In genomic region chr12:116066381-116067230, GRCh38 we compare ENCODE assay signal across 8 cellular contexts.
DNase-seq lines count a peak whose midpoint lies in the region; ATAC-seq, FAIRE-seq and TF ChIP-seq lines count a peak whose summit lies in the region.

No MANE protein-coding gene starts in this region.

- H3K9me3 ChIP-seq in pancreas, result no peaks in the 10 kb centered on the region

- ATAC-seq in pancreas (peak; percentile 71 to 89 (median 86)), GM18858 (IDR thresholded peaks at IDR 0.05; ENCODE audit: unreplicated experiment) (no peak), GM18520 (IDR thresholded peaks at IDR 0.05; ENCODE audit: unreplicated experiment) (no peak)

- no peak overlapping the region for H3K27ac ChIP-seq in pancreas

- peak; percentile 81 for FAIRE-seq in pancreas (lab: Jason Lieb, UNC)

- no peaks in the 10 kb centered on the region for H3K27me3 ChIP-seq in pancreas

- peaks cover 0 to 11% (median 0%) of the 10 kb centered on the region in 3 donors for H3K4me1 ChIP-seq in pancreas

- H3K4me3 ChIP-seq in epithelial cell of proximal tubule (ENCODE audit: low read depth, low read length) (no peak overlapping the region), pancreas (no peak overlapping the region)

- intact Hi-C loops in pancreas (cut with DNase I), result no loop called here

- peak; percentile 96 for TF ChIP-seq CTCF in epithelial cell of proximal tubule (conservative IDR thresholded peaks at IDR 0.05; ENCODE audit: low read depth, low read length)
- peak; percentile 33 to 64 (median 40) for TF ChIP-seq CTCF in pancreas (IDR thresholded peaks at IDR 0.05)

- WGBS in pancreas, 2 donors, result 53 to 56% methylated on average over 7 of the region's 7 CpGs

- H3K36me3 ChIP-seq in pancreas, result no peaks in the 10 kb centered on the region

- DNase-seq in NCI-H510A treated with DMSO at 0.1 percent for 48 hours (lab: John Stamatoyannopoulos, UW) (peak; percentile 49), NCI-H510A (lab: John Stamatoyannopoulos, UW) (no peak), NCI-H2171 treated with DMSO at 0.1 percent for 48 hours (lab: John Stamatoyannopoulos, UW) (peak; percentile 36), epithelial cell of proximal tubule (ENCODE audit: low read depth) (no peak), pancreas (peak in 4 of 6 donors; percentile 34 to 55 (median 43))
- DNase-seq in activated CD4-positive, alpha-beta T cell treated with anti-CD3 and anti-CD28 coated beads, Interleukin-2, amount 50 U/mL, for 24 hours (ENCODE audit: low read depth in 1 of 2, low spot score in 1 of 2), result peak; percentile 9 to 16

Comparison
In these comparisons a context has a peak if more than half of its experiments do, and no peak if none do; other contexts are left out.
1. DNase-seq: peak in NCI-H510A treated with DMSO at 0.1 percent for 48 hours (single experiment), NCI-H2171 treated with DMSO at 0.1 percent for 48 hours (single experiment), activated CD4-positive, alpha-beta T cell treated with anti-CD3 and anti-CD28 coated beads, Interleukin-2, amount 50 U/mL, for 24 hours (2 of 2) and pancreas (4 of 6); none in NCI-H510A (single experiment) and epithelial cell of proximal tubule (single experiment).
2. ATAC-seq: peak in pancreas (4 of 4); none in GM18858 (single experiment) and GM18520 (single experiment).